10 cellular contexts compared by ENCODE assay signal in the genomic region with DNA sequence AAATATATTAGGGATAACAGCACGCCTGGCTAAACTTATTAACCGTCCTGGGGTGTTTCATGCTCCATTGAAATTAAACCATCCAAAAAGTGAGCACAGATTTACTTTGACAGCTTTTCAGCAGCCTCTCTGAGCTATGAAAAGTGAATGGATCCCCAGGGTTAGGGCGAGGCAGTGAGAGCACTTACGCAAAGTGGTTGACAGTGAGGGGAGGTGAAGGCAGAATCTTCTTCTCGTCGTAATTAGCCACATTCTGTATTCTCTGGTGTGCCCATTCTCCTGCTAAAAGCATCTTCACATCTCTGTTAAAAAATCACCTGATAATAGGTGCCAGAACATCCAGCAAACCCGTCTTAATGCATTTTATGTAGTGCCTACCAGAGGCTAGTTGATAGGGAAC. TPM values are rescaled to one million over a fixed set of nuclear protein-coding genes. Genes with fewer than 3 reads are reported as not detected.
DNase-seq lines count a peak whose midpoint lies in the region; ATAC-seq, FAIRE-seq and TF ChIP-seq lines count a peak whose summit lies in the region.
"Had no signal": no experiment of that assay in that cellular context is flagged by ENCODE, and none has a peak within 500 bp of the region (broad histone marks: within the 10 kb centered on the region; RNA-seq: fewer than 3 reads in every experiment).

No MANE protein-coding gene starts in this region.

- peaks cover 0 to 12% (median 0%) of the 10 kb centered on the region in 9 donors for H3K36me3 ChIP-seq in heart right ventricle
- H3K36me3 ChIP-seq in kidney (ENCODE audit: control insufficient read depth in 1 of 2, insufficient read depth in 2 of 2, low read length in 2 of 2), result no peaks in the 10 kb centered on the region

- peak overlapping the region; percentile 97 for H3K4me3 Mint-ChIP-seq in type B pancreatic cell

- H3K4me1 Mint-ChIP-seq in type B pancreatic cell (ENCODE audit: unreplicated experiment), result peaks cover 23% of the 10 kb centered on the region

- H3K36me3 Mint-ChIP-seq in type B pancreatic cell, result peaks cover 6% of the 10 kb centered on the region

- peak overlapping the region in 3 of 10 donors; percentile 94 to 96 (median 96) for H3K27ac ChIP-seq in heart right ventricle
- H3K27ac ChIP-seq in VCaP, result peak overlapping the region; percentile 97
- no peak overlapping the region for H3K27ac ChIP-seq in kidney (ENCODE audit: low read depth in 2 of 2, low read length in 2 of 2)

- ATAC-seq in heart right ventricle, result no peak
- no peak for ATAC-seq in left ventricle myocardium superior
- ATAC-seq in GM18519 (IDR thresholded peaks at IDR 0.05; ENCODE audit: low FRiP score, unreplicated experiment), result no peak
- ATAC-seq: activated CD4-positive, CD25-positive, alpha-beta regulatory T cell treated with anti-CD3 and anti-CD28 coated beads, Interleukin-2, amount 50 U/mL, for 24 hours had no signal

- WGBS in heart right ventricle, 2 donors, result 57 to 67% methylated on average over 7 of the region's 7 CpGs

- TF ChIP-seq CTCF in heart right ventricle (IDR thresholded peaks at IDR 0.05) (no peak), VCaP (conservative IDR thresholded peaks at IDR 0.05) (no peak), kidney (IDR thresholded peaks at IDR 0.05; ENCODE audit: borderline replicate concordance, extremely low read depth, insufficient read depth) (no peak), type B pancreatic cell (conservative IDR thresholded peaks at IDR 0.05) (no peak)

- no peaks in the 10 kb centered on the region for H3K9me3 Mint-ChIP-seq in type B pancreatic cell

- no peaks in the 10 kb centered on the region for H3K27me3 Mint-ChIP-seq in type B pancreatic cell

- peak overlapping the region; percentile 97 for H3K27ac Mint-ChIP-seq in type B pancreatic cell

- H3K4me3 ChIP-seq in heart right ventricle, result peak overlapping the region in 9 of 10 donors; percentile 79 to 95 (median 89)
- peak overlapping the region; percentile 84 to 87 for H3K4me3 ChIP-seq in kidney (ENCODE audit: low read length in 2 of 2)

- no peak for FAIRE-seq in kidney (lab: Jason Lieb, UNC)

- no peaks in the 10 kb centered on the region for H3K27me3 ChIP-seq in heart right ventricle

- DNase-seq in heart right ventricle (no peak), left ventricle myocardium superior (no peak), kidney (no peak), type B pancreatic cell (ENCODE audit: extremely low spot score, unreplicated experiment) (no peak), COLO829 (ENCODE audit: low spot score) (no peak), SKM-1 (lab: John Stamatoyannopoulos, UW; ENCODE audit: unreplicated experiment) (no peak)
- DNase-seq: posterior cingulate gyrus had no signal

- H3K9ac ChIP-seq in kidney (ENCODE audit: low read length in 2 of 2), result peak overlapping the region in 1 of 2 donors; percentile 57

- H3K9me3 ChIP-seq in heart right ventricle (no peaks in the 10 kb centered on the region), kidney (ENCODE audit: control insufficient read depth in 1 of 2, low read length in 2 of 2) (no peaks in the 10 kb centered on the region)

- intact Hi-C loops in heart right ventricle (cut with DNase I) (loop anchor here in 7 of 10 donors (5.0 to 10.0 kb wide), 5 partner anchors 569 to 1816 kb away; no protein-coding TSS in a partner anchor), left ventricle myocardium superior (cut with micrococcal nuclease) (loop anchor here (10.0 kb wide), 1 partner anchor 1136 kb away; no protein-coding TSS in a partner anchor), kidney (cut with DNase I) (no loop called here)

- H3K4me1 ChIP-seq in heart right ventricle (peaks cover 0 to 15% (median 9%) of the 10 kb centered on the region in 9 donors), kidney (ENCODE audit: control insufficient read depth in 1 of 2, insufficient read depth in 1 of 2, low read depth in 1 of 2, low read length in 2 of 2) (no peaks in the 10 kb centered on the region)

RNA-seq across cellular contexts. Expression of a gene that starts 1.9 kb away (rescaled TPM):
- total RNA-seq in heart right ventricle (1 to 10 TPM; 1.6 to 4.4 (median 2.7) TPM), left ventricle myocardium superior (4.7 TPM), kidney (32.9 TPM), type B pancreatic cell (ENCODE audit: low replicate concordance) (13.5 and 31.0 TPM in 2 replicates)
- polyA plus RNA-seq in heart right ventricle (1 to 10 TPM; 1.8 TPM), kidney (ENCODE audit: insufficient read depth, low read depth, low replicate concordance) (6.0 TPM)
